Comparison of ENCODE assay signal across 10 cellular contexts in the genomic region with DNA sequence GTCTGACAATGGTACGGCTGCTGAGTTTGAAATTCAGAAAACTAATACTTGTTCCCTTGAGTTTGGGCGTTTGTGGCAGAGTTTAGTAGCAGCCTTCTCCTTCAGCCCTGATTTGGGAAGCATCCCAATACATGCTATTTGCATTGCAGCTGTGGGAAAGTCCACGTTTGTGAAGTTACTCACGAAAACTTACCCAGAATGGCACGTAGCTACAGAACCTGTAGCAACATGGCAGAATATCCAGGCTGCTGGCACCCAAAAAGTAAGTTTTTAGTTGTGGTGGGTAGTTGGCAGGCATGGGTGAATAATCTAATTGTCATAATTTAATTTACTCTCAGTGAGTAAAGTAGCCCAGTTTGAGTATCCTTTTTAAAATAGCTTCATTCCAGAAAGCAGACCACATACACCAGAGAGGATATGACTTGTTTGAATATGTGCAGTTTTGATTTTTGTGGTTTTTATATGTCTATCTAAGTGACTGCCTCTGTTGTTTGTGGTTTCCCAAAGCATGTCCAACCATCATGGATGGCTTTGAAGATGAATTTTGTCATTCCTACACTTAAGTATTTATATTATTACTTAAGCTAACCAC. TPM values are rescaled to one million over a fixed set of nuclear protein-coding genes. Genes with fewer than 3 reads are reported as not detected.
DNase-seq lines count a peak whose midpoint lies in the region; ATAC-seq and TF ChIP-seq lines count a peak whose summit lies in the region.
"Had no signal": no experiment of that assay in that cellular context is flagged by ENCODE, and none has a peak within 500 bp of the region (broad histone marks: within the 10 kb centered on the region; RNA-seq: fewer than 3 reads in every experiment).

No MANE protein-coding gene starts in this region.

- DNase-seq in activated CD8-positive, alpha-beta memory T cell treated with anti-CD3 and anti-CD28 coated beads, Interleukin-2, amount 10 ng/mL, durations not matched to agents 7 days and 5 days, result no peak
- no peak for DNase-seq in activated CD8-positive, alpha-beta memory T cell treated with anti-CD3 and anti-CD28 coated beads, Interleukin-2, amount 50 U/mL, for 48 hours
- DNase-seq in SW480 (ENCODE audit: low spot score), result peak; percentile 62
- no peak for DNase-seq in esophagus squamous epithelium (lab: John Stamatoyannopoulos, UW)
- no peak for DNase-seq in stimulated activated effector memory CD8-positive, alpha-beta T cell treated with anti-CD3 and anti-CD28 coated beads, Interleukin-12 subunit alpha, Interleukin-12 subunit beta, amount 100 ng/mL, for 72 hours (ENCODE audit: low spot score in 2 of 2)
- DNase-seq in uterus, result no peak
- DNase-seq: NCI-H510A had no signal

- H3K4me1 Mint-ChIP-seq in activated CD8-positive, alpha-beta memory T cell treated with anti-CD3 and anti-CD28 coated beads, Interleukin-2, amount 10 ng/mL, durations not matched to agents 7 days and 5 days, result peaks cover 45% of the 10 kb centered on the region
- peaks cover 69% of the 10 kb centered on the region for H3K4me1 Mint-ChIP-seq in stimulated activated effector memory CD8-positive, alpha-beta T cell treated with anti-CD3 and anti-CD28 coated beads, Interleukin-12 subunit alpha, Interleukin-12 subunit beta, amount 100 ng/mL, for 72 hours

- CTCF ChIA-PET in activated CD8-positive, alpha-beta memory T cell treated with anti-CD3 and anti-CD28 coated beads, Interleukin-2, amount 10 ng/mL, durations not matched to agents 7 days and 5 days (lab: Charles Lee), result interaction anchor here (0.7 to 2.5 kb wide), 8 partner anchors 25 to 213 kb away, joined by 3 to 7 read pairs (median 3); partner anchors contain the start of gene BOLA3

- intact Hi-C loops in esophagus squamous epithelium (cut with DNase I) (no loop called here), uterus (cut with DNase I; ENCODE audit: low total_unique reads) (loop anchor here (10.0 kb wide), 1 partner anchor 66 kb away; no protein-coding TSS in a partner anchor)

- no peak overlapping the region for H3K4me3 ChIP-seq in esophagus squamous epithelium
- no peak overlapping the region for H3K4me3 ChIP-seq in uterus

- no peaks in the 10 kb centered on the region for H3K27me3 Mint-ChIP-seq in activated CD8-positive, alpha-beta memory T cell treated with anti-CD3 and anti-CD28 coated beads, Interleukin-2, amount 10 ng/mL, durations not matched to agents 7 days and 5 days
- H3K27me3 Mint-ChIP-seq: dendritic cell treated with granulocyte-macrophage colony-stimulating factor and Interleukin-4, amounts not matched to agents 40 ng/mL and 50 ng/mL, for 4 days had no signal

- no peaks in the 10 kb centered on the region for H3K9me3 Mint-ChIP-seq in activated CD8-positive, alpha-beta memory T cell treated with anti-CD3 and anti-CD28 coated beads, Interleukin-2, amount 10 ng/mL, durations not matched to agents 7 days and 5 days (ENCODE audit: low read depth)
- no peaks in the 10 kb centered on the region for H3K9me3 Mint-ChIP-seq in stimulated activated effector memory CD8-positive, alpha-beta T cell treated with anti-CD3 and anti-CD28 coated beads, Interleukin-12 subunit alpha, Interleukin-12 subunit beta, amount 100 ng/mL, for 72 hours
- H3K9me3 Mint-ChIP-seq: dendritic cell treated with granulocyte-macrophage colony-stimulating factor and Interleukin-4, amounts not matched to agents 40 ng/mL and 50 ng/mL, for 4 days had no signal

- peaks cover 0 to 25% (median 0%) of the 10 kb centered on the region in 3 donors for H3K36me3 ChIP-seq in esophagus squamous epithelium
- no peaks in the 10 kb centered on the region for H3K36me3 ChIP-seq in uterus

- TF ChIP-seq POLR2A in esophagus squamous epithelium (IDR thresholded peaks at IDR 0.05) (no peak), uterus (IDR thresholded peaks at IDR 0.05) (no peak)

- peak; percentile 61 for ATAC-seq in activated CD8-positive, alpha-beta memory T cell treated with anti-CD3 and anti-CD28 coated beads, Interleukin-2, amount 10 ng/mL, durations not matched to agents 7 days and 5 days
- ATAC-seq in stimulated activated effector memory CD8-positive, alpha-beta T cell treated with anti-CD3 and anti-CD28 coated beads, Interleukin-12 subunit alpha, Interleukin-12 subunit beta, amount 100 ng/mL, for 72 hours, result peak; percentile 98
- ATAC-seq in GM21381 (IDR thresholded peaks at IDR 0.05; ENCODE audit: unreplicated experiment) (no peak), HG03175 (IDR thresholded peaks at IDR 0.05; ENCODE audit: unreplicated experiment) (no peak)

- WGBS in esophagus squamous epithelium, 2 donors, result 58 to 72% methylated on average over 3 to 5 of the region's 5 CpGs

- H3K27ac ChIP-seq in esophagus squamous epithelium (peak overlapping the region; percentile 34 to 88 (median 78)), uterus (no peak overlapping the region)

- H3K9me3 ChIP-seq in esophagus squamous epithelium (no peaks in the 10 kb centered on the region), uterus (no peaks in the 10 kb centered on the region)

- no peak for TF ChIP-seq CTCF in esophagus squamous epithelium (IDR thresholded peaks at IDR 0.05)
- no peak for TF ChIP-seq CTCF in uterus (IDR thresholded peaks at IDR 0.05)

- H3K4me1 ChIP-seq in esophagus squamous epithelium, result peaks cover 19 to 71% (median 32%) of the 10 kb centered on the region in 3 donors
- peaks cover 0 to 4% of the 10 kb centered on the region in 2 donors for H3K4me1 ChIP-seq in uterus

- H3K4me3 Mint-ChIP-seq in activated CD8-positive, alpha-beta memory T cell treated with anti-CD3 and anti-CD28 coated beads, Interleukin-2, amount 10 ng/mL, durations not matched to agents 7 days and 5 days, result no peak overlapping the region
- H3K4me3 Mint-ChIP-seq in stimulated activated effector memory CD8-positive, alpha-beta T cell treated with anti-CD3 and anti-CD28 coated beads, Interleukin-12 subunit alpha, Interleukin-12 subunit beta, amount 100 ng/mL, for 72 hours, result no peak overlapping the region
- H3K4me3 Mint-ChIP-seq: dendritic cell treated with granulocyte-macrophage colony-stimulating factor and Interleukin-4, amounts not matched to agents 40 ng/mL and 50 ng/mL, for 4 days had no signal

- H3K27me3 ChIP-seq in esophagus squamous epithelium, result no peaks in the 10 kb centered on the region
- H3K27me3 ChIP-seq in uterus, result no peaks in the 10 kb centered on the region

- H3K27ac Mint-ChIP-seq in activated CD8-positive, alpha-beta memory T cell treated with anti-CD3 and anti-CD28 coated beads, Interleukin-2, amount 10 ng/mL, durations not matched to agents 7 days and 5 days, result no peak overlapping the region
- peak overlapping the region; percentile 21 for H3K27ac Mint-ChIP-seq in stimulated activated effector memory CD8-positive, alpha-beta T cell treated with anti-CD3 and anti-CD28 coated beads, Interleukin-12 subunit alpha, Interleukin-12 subunit beta, amount 100 ng/mL, for 72 hours

- H3K36me3 Mint-ChIP-seq in activated CD8-positive, alpha-beta memory T cell treated with anti-CD3 and anti-CD28 coated beads, Interleukin-2, amount 10 ng/mL, durations not matched to agents 7 days and 5 days, result peaks cover 35% of the 10 kb centered on the region
- peaks cover 60% of the 10 kb centered on the region for H3K36me3 Mint-ChIP-seq in stimulated activated effector memory CD8-positive, alpha-beta T cell treated with anti-CD3 and anti-CD28 coated beads, Interleukin-12 subunit alpha, Interleukin-12 subunit beta, amount 100 ng/mL, for 72 hours

RNA-seq across cellular contexts. Expression of gene DGUOK, which starts 12.2 kb away (rescaled TPM):
- 10 to 100 TPM; 65.9 to 75.4 TPM for total RNA-seq in activated CD8-positive, alpha-beta memory T cell treated with anti-CD3 and anti-CD28 coated beads, Interleukin-2, amount 10 ng/mL, durations not matched to agents 7 days and 5 days
- 10 to 100 TPM; 23.5 to 53.4 (median 40.2) TPM for total RNA-seq in esophagus squamous epithelium
- 100 to 1,000 TPM in 1 of 4 donors, 10 to 100 TPM in 3; 43.6 to 128 (median 58.6) TPM for total RNA-seq in uterus

RNA-seq across cellular contexts. Expression of gene TET3, which starts 45.9 kb away (rescaled TPM):
- 10 to 100 TPM; 12.7 to 13.7 TPM for total RNA-seq in activated CD8-positive, alpha-beta memory T cell treated with anti-CD3 and anti-CD28 coated beads, Interleukin-2, amount 10 ng/mL, durations not matched to agents 7 days and 5 days
- total RNA-seq in esophagus squamous epithelium, result 10 to 100 TPM in 3 of 4 donors, 1 to 10 TPM in 1; 6.6 to 20.2 (median 16.2) TPM
- 10 to 100 TPM in 2 of 4 donors, 1 to 10 TPM in 2; 1.3 to 12.0 (median 7.8) TPM for total RNA-seq in uterus

RNA-seq across cellular contexts. Expression of gene ACTG2, which starts 46.0 kb away (rescaled TPM):
- total RNA-seq in activated CD8-positive, alpha-beta memory T cell treated with anti-CD3 and anti-CD28 coated beads, Interleukin-2, amount 10 ng/mL, durations not matched to agents 7 days and 5 days, result not detected
- 100 to 1,000 TPM in 3 of 4 donors, 10 to 100 TPM in 1; 37.7 to 809 (median 109) TPM for total RNA-seq in esophagus squamous epithelium
- 1,000 to 10,000 TPM in 1 of 4 donors, 100 to 1,000 TPM in 3; 171 to 1,273 (median 578) TPM for total RNA-seq in uterus

Comparison
In these comparisons a context has a peak if more than half of its experiments do, and no peak if none do; other contexts are left out.
1. ATAC-seq: peak in activated CD8-positive, alpha-beta memory T cell treated with anti-CD3 and anti-CD28 coated beads, Interleukin-2, amount 10 ng/mL, durations not matched to agents 7 days and 5 days (single experiment) and stimulated activated effector memory CD8-positive, alpha-beta T cell treated with anti-CD3 and anti-CD28 coated beads, Interleukin-12 subunit alpha, Interleukin-12 subunit beta, amount 100 ng/mL, for 72 hours (single experiment); none in GM21381 (single experiment) and HG03175 (single experiment).
2. H3K27ac ChIP-seq: peak in esophagus squamous epithelium (4 of 4); none in uterus (0 of 2).
3. RNA of gene ACTG2, which starts 46.0 kb away (total RNA-seq): 171 to 1,273 TPM in uterus and 37.7 to 809 TPM in esophagus squamous epithelium; not detected in activated CD8-positive, alpha-beta memory T cell treated with anti-CD3 and anti-CD28 coated beads, Interleukin-2, amount 10 ng/mL, durations not matched to agents 7 days and 5 days; every median in the first group is over 10 times any median in the second.